Comparison of ENCODE assay signal across 8 cellular contexts in the genomic region with DNA sequence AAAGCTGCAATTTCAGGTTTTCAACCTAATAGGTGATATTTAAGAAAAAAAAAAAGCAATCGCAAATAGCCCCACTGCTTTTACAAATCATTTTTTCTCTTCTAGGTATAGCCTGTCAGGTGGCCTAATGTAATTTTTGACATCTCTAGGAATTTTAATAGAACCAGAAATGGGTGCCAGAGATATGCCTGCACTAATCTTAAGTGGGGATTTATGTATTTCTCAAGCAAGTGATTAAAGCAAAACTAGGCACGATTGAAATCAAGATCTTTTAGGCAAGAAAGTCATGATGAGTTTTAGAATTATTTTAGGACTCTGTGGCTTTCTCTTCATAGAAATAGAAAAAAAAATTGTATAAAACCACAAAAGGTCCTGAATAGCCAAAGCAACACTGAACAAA. TPM values are rescaled to one million over a fixed set of nuclear protein-coding genes. Genes with fewer than 3 reads are reported as not detected.
DNase-seq lines count a peak whose midpoint lies in the region; ATAC-seq and TF ChIP-seq lines count a peak whose summit lies in the region.

No MANE protein-coding gene starts in this region.

- peak overlapping the region; percentile 82 for H3K9ac ChIP-seq in H9 (ENCODE audit: extremely low read depth, insufficient read length, low read length)
- H3K9ac ChIP-seq in trophoblast cell (ENCODE audit: low read length) = no peak overlapping the region

- no peak overlapping the region for H2BK20ac ChIP-seq in H9 (ENCODE audit: low read depth, low read length, poor library complexity, severe bottlenecking)

- H3K23ac ChIP-seq in H9 (ENCODE audit: insufficient read length, low read depth, low read length) (no peak overlapping the region), trophoblast cell (ENCODE audit: low read length) (no peak overlapping the region)

- in situ Hi-C loops in Panc1 (cut with HindIII; ENCODE audit: low pct_unique_long_range_greater_than_20kb, low sequenced_read_pairs) = no loop called here

- H4K12ac ChIP-seq in trophoblast cell (ENCODE audit: low read depth, low read length) = no peak overlapping the region

- H4K91ac ChIP-seq in H9 (ENCODE audit: insufficient read length, low read depth, low read length) (no peak overlapping the region), trophoblast cell (ENCODE audit: low read depth, low read length) (no peak overlapping the region)

- H3K14ac ChIP-seq in H9 (ENCODE audit: insufficient read depth, low read length) (no peak overlapping the region), trophoblast cell (ENCODE audit: low read length) (no peak overlapping the region)

- H3K4me3 Mint-ChIP-seq in H9 (peak overlapping the region; percentile 86 to 90), endothelial cell (ENCODE audit: unreplicated experiment) (peak overlapping the region; percentile 88)

- CTCF ChIA-PET in Panc1 (lab: Charles Lee) = no interaction called here

- no peak overlapping the region for H4K5ac ChIP-seq in H9 (ENCODE audit: insufficient read length, low read depth, low read length)

- no peak overlapping the region for H4K8ac ChIP-seq in H9 (replicated peaks; ENCODE audit: insufficient read length, low read depth, low read length)
- H4K8ac ChIP-seq in trophoblast cell (ENCODE audit: low read depth, low read length) = no peak overlapping the region

- POLR2A ChIA-PET in Panc1 (lab: Charles Lee) = no interaction called here

- H3K27ac ChIP-seq in H9 (ENCODE audit: insufficient read length, low read depth, low read length) = peak overlapping the region; percentile 95
- H3K27ac ChIP-seq in Panc1 (ENCODE audit: low read length) = peak overlapping the region; percentile 99
- H3K27ac ChIP-seq in trophoblast cell (ENCODE audit: low read depth, low read length) = no peak overlapping the region

- no peaks in the 10 kb centered on the region for H3K9me3 Mint-ChIP-seq in H9
- no peaks in the 10 kb centered on the region for H3K9me3 Mint-ChIP-seq in endothelial cell (ENCODE audit: unreplicated experiment)

- H3K4me2 ChIP-seq in H9 (ENCODE audit: insufficient read depth, insufficient read length, low read length) (peak overlapping the region; percentile 94), trophoblast cell (ENCODE audit: low read length) (peak overlapping the region; percentile 96)

- WGBS in H9 (ENCODE audit: extremely low coverage, insufficient read length, low lambda C conversion rate) = no CpG with 5 or more reads among the region's 2 CpGs
- no CpG with 5 or more reads among the region's 2 CpGs for WGBS in trophoblast cell (ENCODE audit: extremely low coverage, insufficient coverage, insufficient read length)

- H2AK5ac ChIP-seq in H9 (ENCODE audit: insufficient read length, low read length) (no peak overlapping the region), trophoblast cell (ENCODE audit: low read length) (no peak overlapping the region)

- H2BK5ac ChIP-seq in H9 (ENCODE audit: insufficient read length, low read length) (no peak overlapping the region), trophoblast cell (ENCODE audit: low read depth, low read length, poor library complexity) (no peak overlapping the region)

- H3K36me3 ChIP-seq in Panc1 (ENCODE audit: control insufficient read depth, insufficient read depth, low read length) (no peaks in the 10 kb centered on the region; the same call in 1 of the 2 replicates), trophoblast cell (ENCODE audit: control insufficient read depth in 1 of 2, insufficient read depth in 2 of 2, low read length in 2 of 2) (peaks cover 0 to 4% of the 10 kb centered on the region in 2 experiments)

- H3K79me2 ChIP-seq in H9 (ENCODE audit: insufficient read depth, low read length) = no peaks in the 10 kb centered on the region
- H3K79me2 ChIP-seq in trophoblast cell (ENCODE audit: control insufficient read depth, insufficient read depth, low read length, poor library complexity) = peaks cover 6% of the 10 kb centered on the region

- no peak overlapping the region for H3K18ac ChIP-seq in H9 (ENCODE audit: insufficient read length, low read depth, low read length)
- no peak overlapping the region for H3K18ac ChIP-seq in trophoblast cell (ENCODE audit: low read length)

- H2AFZ ChIP-seq in H9 (ENCODE audit: low read length) (no peak overlapping the region), trophoblast cell (ENCODE audit: insufficient read depth, low read length, poor library complexity) (no peak overlapping the region)

- TF ChIP-seq CTCF in H9 (conservative IDR thresholded peaks at IDR 0.05) (no peak), Panc1 (IDR thresholded peaks at IDR 0.05) (no peak), endothelial cell (IDR thresholded peaks at IDR 0.05; ENCODE audit: unreplicated experiment) (no peak)

- no TSS peak for BruUV-seq in Panc1 (replicated peaks; lab: Mats Ljungman, UMichigan)

- no peak overlapping the region for H3K56ac ChIP-seq in H9 (ENCODE audit: insufficient read length, low read depth, low read length)

- H3K4me3 ChIP-seq in Panc1 (ENCODE audit: low read depth in 2 of 2, low read length in 2 of 2) (peak overlapping the region; percentile 79 to 90), trophoblast cell (ENCODE audit: low read depth, low read length) (no peak overlapping the region)

- DNase-seq in H9 = no peak
- no peak for DNase-seq in Panc1 (ENCODE audit: low read depth, low spot score)
- DNase-seq in endothelial cell (ENCODE audit: low spot score) = no peak
- no peak for DNase-seq in trophoblast cell
- no peak for DNase-seq in iPS-NIHi11 (ENCODE audit: low spot score)
- DNase-seq in RPMI8226 = no peak
- no peak for DNase-seq in NCI-H1930 (lab: John Stamatoyannopoulos, UW)

- H2BK12ac ChIP-seq in H9 (ENCODE audit: insufficient read length, low read depth, low read length) (no peak overlapping the region), trophoblast cell (ENCODE audit: low read length) (no peak overlapping the region)

- no peak overlapping the region for H2BK15ac ChIP-seq in H9 (ENCODE audit: low read depth, low read length)

- H3K27me3 ChIP-seq in H9 (ENCODE audit: insufficient read depth, low read length) (no peaks in the 10 kb centered on the region), Panc1 (ENCODE audit: control insufficient read depth, insufficient read depth, low read length) (no peaks in the 10 kb centered on the region), trophoblast cell (ENCODE audit: insufficient read depth, low read length) (no peaks in the 10 kb centered on the region)

- peak overlapping the region; percentile 95 to 98 (median 96); a peak in 5 of 7 replicates for H3K27ac Mint-ChIP-seq in H9
- peak overlapping the region; percentile 88 for H3K27ac Mint-ChIP-seq in endothelial cell (ENCODE audit: unreplicated experiment)

- no peaks in the 10 kb centered on the region for H3K9me3 ChIP-seq in H9 (ENCODE audit: control insufficient read depth, low read depth, low read length)
- H3K9me3 ChIP-seq in Panc1 (ENCODE audit: control insufficient read depth, insufficient read depth, low read depth, low read length) = no peaks in the 10 kb centered on the region
- no peaks in the 10 kb centered on the region for H3K9me3 ChIP-seq in trophoblast cell (ENCODE audit: insufficient read depth, low read depth, low read length)

- intact Hi-C loops in Panc1 (cut with micrococcal nuclease; ENCODE audit: unreplicated experiment) = loop anchor here (5.0 kb wide), 1 partner anchor 459 kb away; no protein-coding TSS in a partner anchor

- H3K27me3 Mint-ChIP-seq in H9 (ENCODE audit: low read depth) = no peaks in the 10 kb centered on the region
- peaks cover 6% of the 10 kb centered on the region for H3K27me3 Mint-ChIP-seq in endothelial cell (ENCODE audit: unreplicated experiment)

- no peak for ATAC-seq in Panc1
- ATAC-seq in HG02840 (IDR thresholded peaks at IDR 0.05; ENCODE audit: low FRiP score, unreplicated experiment) = no peak

- H3T11ph ChIP-seq in H9 (ENCODE audit: low read length) = no peak overlapping the region

- no peak overlapping the region for H2BK120ac ChIP-seq in H9 (ENCODE audit: low read depth, low read length, poor library complexity, severe bottlenecking)
- no peak overlapping the region for H2BK120ac ChIP-seq in trophoblast cell (ENCODE audit: insufficient read depth, low read length, poor library complexity)

- peaks cover 0 to 16% (median 6%) of the 10 kb centered on the region in 3 experiments; a peak in 6 of 7 replicates for H3K36me3 Mint-ChIP-seq in H9 (ENCODE audit: insufficient read depth in 1 of 3, low read depth in 3 of 3)
- peaks cover 11% of the 10 kb centered on the region for H3K36me3 Mint-ChIP-seq in endothelial cell (ENCODE audit: low read depth, unreplicated experiment)

- H3K4me1 ChIP-seq in H9 (ENCODE audit: insufficient read depth, low read length) (no peaks in the 10 kb centered on the region), Panc1 (ENCODE audit: control insufficient read depth, insufficient read depth, low read length) (peaks cover 8% of the 10 kb centered on the region), trophoblast cell (ENCODE audit: control insufficient read depth in 1 of 2, insufficient read depth in 2 of 2, low read length in 2 of 2) (peaks cover 4 to 5% of the 10 kb centered on the region in 2 experiments)

- H3K79me1 ChIP-seq in H9 (ENCODE audit: insufficient read depth, low read depth, low read length, poor library complexity, severe bottlenecking) (no peaks in the 10 kb centered on the region), trophoblast cell (ENCODE audit: low read length) (peaks cover 8% of the 10 kb centered on the region)

- no peaks in the 10 kb centered on the region for H4K20me1 ChIP-seq in H9 (ENCODE audit: control insufficient read depth, insufficient read depth, insufficient read length)

- peaks cover 3% of the 10 kb centered on the region for H3K23me2 ChIP-seq in H9 (ENCODE audit: insufficient read length, low read depth, low read length, poor library complexity, severe bottlenecking)

- H3K4me1 Mint-ChIP-seq in H9 = peaks cover 25 to 26% of the 10 kb centered on the region in 2 experiments
- peaks cover 21% of the 10 kb centered on the region for H3K4me1 Mint-ChIP-seq in endothelial cell (ENCODE audit: unreplicated experiment)

- H3K4ac ChIP-seq in H9 (ENCODE audit: low read depth, low read length) = no peak overlapping the region
- H3K4ac ChIP-seq in trophoblast cell (ENCODE audit: low read depth, low read length) = no peak overlapping the region

RNA-seq across cellular contexts. Expression of gene AMACR, which starts 0.9 kb away (rescaled TPM):
- total RNA-seq in H9 (2021) (8.2 and 9.7 TPM in 2 replicates), Panc1 (2021; ENCODE audit: unreplicated experiment) (20.6 TPM), endothelial cell (ENCODE audit: unreplicated experiment) (29.3 TPM)
- 12.4 TPM for polyA plus RNA-seq in Panc1 (2012; ENCODE audit: insufficient read length)
- polyA plus RNA-seq in trophoblast cell (2013) = 9.3 and 9.9 TPM in 2 replicates

RNA-seq across cellular contexts. Expression of gene SLC45A2, which starts 24.2 kb away (rescaled TPM):
- total RNA-seq in H9 (2021) (not detected in 2 replicates), Panc1 (2021; ENCODE audit: unreplicated experiment) (not detected), endothelial cell (ENCODE audit: unreplicated experiment) (0.15 TPM)
- not detected for polyA plus RNA-seq in Panc1 (2012; ENCODE audit: insufficient read length)
- 0.01 and 0.04 TPM in 2 replicates for polyA plus RNA-seq in trophoblast cell (2013)

RNA-seq across cellular contexts. Expression of gene C1QTNF3, which starts 34.3 kb away (rescaled TPM):
- total RNA-seq in H9 (2021) (1.1 TPM in 2 replicates), Panc1 (2021; ENCODE audit: unreplicated experiment) (2.1 TPM), endothelial cell (ENCODE audit: unreplicated experiment) (2.1 TPM)
- polyA plus RNA-seq in Panc1 (2012; ENCODE audit: insufficient read length) = 0.81 TPM
- polyA plus RNA-seq in trophoblast cell (2013) = 0.51 and 0.75 TPM in 2 replicates
